Comparison of ENCODE assay signal across 9 cellular contexts in genomic region chr16:25108054-25108453, GRCh38. TPM values are rescaled to one million over a fixed set of nuclear protein-coding genes. Genes with fewer than 3 reads are reported as not detected.
A peak's percentile ranks its signal among the peaks of the same experiment; 100 is the strongest.
DNase-seq lines count a peak whose midpoint lies in the region; ATAC-seq and TF ChIP-seq lines count a peak whose summit lies in the region.
"Had no signal": no experiment of that assay in that cellular context is flagged by ENCODE, and none has a peak within 500 bp of the region (broad histone marks: within the 10 kb centered on the region; RNA-seq: fewer than 3 reads in every experiment).

No MANE protein-coding gene starts in this region.

- no peak overlapping the region for H3K4me2 ChIP-seq in PC-3 (ENCODE audit: low read length)

- H3K36me3 ChIP-seq in PC-3 (ENCODE audit: low read depth, low read length) (no peaks in the 10 kb centered on the region), skeletal muscle tissue (ENCODE audit: control insufficient read depth in 3 of 3, insufficient read depth in 3 of 3, low read length in 3 of 3) (no peaks in the 10 kb centered on the region)

- no peaks in the 10 kb centered on the region for H4K20me1 ChIP-seq in PC-3 (ENCODE audit: low read length)

- CTCF ChIA-PET in PC-3 (lab: Charles Lee) = interaction anchor here (0.6 kb wide), 1 partner anchor 107 kb away, joined by 4 read pairs; no protein-coding TSS in a partner anchor

- POLR2A ChIA-PET in PC-3 (lab: Charles Lee; ENCODE audit: unreplicated experiment) = no interaction called here

- intact Hi-C loops in PC-3 (cut with micrococcal nuclease) = loop anchor here (5.0 kb wide), 1 partner anchor 51 kb away; no protein-coding TSS in a partner anchor

- no peak for ATAC-seq in PC-3
- ATAC-seq in omental fat pad (ENCODE audit: low FRiP score) = no peak
- no peak for ATAC-seq in HG02981 (IDR thresholded peaks at IDR 0.05; ENCODE audit: unreplicated experiment)

- DNase-seq in NCI-H1436 (lab: John Stamatoyannopoulos, UW) (peak; percentile 4), NCI-H1436 treated with DMSO at 0.1 percent for 48 hours (lab: John Stamatoyannopoulos, UW) (no peak), PC-3 (peak; percentile 29), caudate nucleus (lab: John Stamatoyannopoulos, UW) (no peak), omental fat pad (ENCODE audit: low spot score) (no peak)
- peak; percentile 50 for DNase-seq in activated naive CD4-positive, alpha-beta T cell treated with anti-CD3 and anti-CD28 coated beads, Interleukin-2, amount 50 U/mL, for 16 hours

- H3K27ac ChIP-seq in PC-3 (ENCODE audit: low read length) = no peak overlapping the region
- H3K27ac ChIP-seq in skeletal muscle tissue (ENCODE audit: low read depth, low read length) = peak overlapping the region; percentile 96
- H3K27ac ChIP-seq in caudate nucleus (ENCODE audit: low read depth, low read length) = no peak overlapping the region
- H3K27ac ChIP-seq: HL-60 had no signal

- H3K4me1 ChIP-seq in PC-3 (ENCODE audit: insufficient read depth, low read length) (peaks cover 24% of the 10 kb centered on the region), skeletal muscle tissue (ENCODE audit: control insufficient read depth in 3 of 3, insufficient read depth in 3 of 3, low read length in 3 of 3) (peaks cover 39 to 45% (median 40%) of the 10 kb centered on the region in 3 donors)

- H3K27me3 ChIP-seq in PC-3 (ENCODE audit: low read length) (no peaks in the 10 kb centered on the region), skeletal muscle tissue (ENCODE audit: control insufficient read depth in 3 of 3, insufficient read depth in 3 of 3, low read length in 3 of 3) (no peaks in the 10 kb centered on the region)

- BruUV-seq in PC-3 (replicated peaks; lab: Mats Ljungman, UMichigan) = no TSS peak

- TF ChIP-seq CTCF in PC-3 (conservative IDR thresholded peaks at IDR 0.05; ENCODE audit: low read depth, low read length) (0 out of 2 replicates have a peak, but pooled peaks have one; percentile 18), omental fat pad (IDR thresholded peaks at IDR 0.05) (no peak)

- H3F3A ChIP-seq in PC-3 (ENCODE audit: low read length, unreplicated experiment) = no peaks in the 10 kb centered on the region

- H3K4me3 ChIP-seq in PC-3 (ENCODE audit: low read length) = no peak overlapping the region
- H3K4me3 ChIP-seq in skeletal muscle tissue (ENCODE audit: low read length in 3 of 3) = no peak overlapping the region

- no peak overlapping the region for H2AFZ ChIP-seq in PC-3 (ENCODE audit: low read length)

- H3K9me3 ChIP-seq in PC-3 (ENCODE audit: low read length) = no peaks in the 10 kb centered on the region
- no peaks in the 10 kb centered on the region for H3K9me3 ChIP-seq in skeletal muscle tissue (ENCODE audit: control insufficient read depth in 3 of 3, low read length in 3 of 3)

- H3K79me2 ChIP-seq in PC-3 (ENCODE audit: low read length) = peaks cover 14% of the 10 kb centered on the region

- no peaks in the 10 kb centered on the region for H3K9me2 ChIP-seq in PC-3 (replicated peaks; ENCODE audit: low read length)

- no peak overlapping the region for H3K9ac ChIP-seq in PC-3 (ENCODE audit: low read length)
- H3K9ac ChIP-seq in skeletal muscle tissue (ENCODE audit: low read depth in 1 of 3, low read length in 3 of 3) = no peak overlapping the region

RNA-seq across cellular contexts. Expression of gene LCMT1, which starts 3.5 kb away (rescaled TPM):
- total RNA-seq in PC-3 (2014; rRNA removed) (30.5 and 31.0 TPM in 2 replicates), skeletal muscle tissue (40.2 TPM), omental fat pad (10 to 100 TPM; 22.5 to 28.7 (median 24.8) TPM)

Comparison
In these comparisons a context has a peak if more than half of its experiments do, and no peak if none do; other contexts are left out.
1. DNase-seq: peak in NCI-H1436 (single experiment), PC-3 (single experiment) and activated naive CD4-positive, alpha-beta T cell treated with anti-CD3 and anti-CD28 coated beads, Interleukin-2, amount 50 U/mL, for 16 hours (single experiment); none in NCI-H1436 treated with DMSO at 0.1 percent for 48 hours (single experiment), caudate nucleus (0 of 61) and omental fat pad (single experiment).